In the genomic region with DNA sequence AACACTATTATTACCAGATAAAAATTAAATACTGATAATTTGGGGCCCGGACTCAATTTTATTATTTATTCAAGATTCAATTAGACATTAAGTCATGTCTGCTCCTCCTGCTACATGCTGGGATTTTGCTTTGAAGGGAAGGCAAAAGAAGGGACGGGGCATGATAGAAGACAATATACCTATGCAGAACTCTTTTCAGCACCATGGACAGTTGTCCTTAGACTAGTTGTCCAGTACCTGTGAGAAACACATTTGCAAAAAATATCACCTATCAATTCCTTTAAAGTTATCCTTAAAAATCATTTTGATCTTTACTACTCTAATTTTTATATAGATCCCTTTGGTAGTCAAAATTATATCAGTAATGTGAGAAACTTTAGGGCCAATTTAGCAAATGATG, we compare ENCODE assay signal across 15 cellular contexts.
DNase-seq lines count a peak whose midpoint lies in the region; ATAC-seq, FAIRE-seq and TF ChIP-seq lines count a peak whose summit lies in the region.
"Had no signal": no experiment of that assay in that cellular context is flagged by ENCODE, and none has a peak within 500 bp of the region (broad histone marks: within the 10 kb centered on the region; RNA-seq: fewer than 3 reads in every experiment).

No MANE protein-coding gene starts in this region.

- no peak overlapping the region for H3K27ac Mint-ChIP-seq in activated CD8-positive, alpha-beta T cell treated with anti-CD3 and anti-CD28 coated beads, Interleukin-2, amount 10 ng/mL, durations not matched to agents 7 days and 5 days
- H3K27ac Mint-ChIP-seq: activated T-helper 17 cell treated with anti-CD3 and anti-CD28 coated beads, Interleukin-2, amount 50 U/mL, for 72 hours had no signal

- TF ChIP-seq EP300 in A549 (IDR thresholded peaks at IDR 0.05): no peak

- no peaks in the 10 kb centered on the region for H3K4me1 Mint-ChIP-seq in activated CD8-positive, alpha-beta T cell treated with anti-CD3 and anti-CD28 coated beads, Interleukin-2, amount 10 ng/mL, durations not matched to agents 7 days and 5 days (ENCODE audit: low read depth)
- H3K4me1 Mint-ChIP-seq: activated T-helper 17 cell treated with anti-CD3 and anti-CD28 coated beads, Interleukin-2, amount 50 U/mL, for 72 hours; neural crest cell had no signal

- WGBS in A549 (ENCODE audit: missing lambda C conversion rate): 38% methylated on average over 2 of the region's 2 CpGs

- H3K9me3 ChIP-seq in A549 (no peaks in the 10 kb centered on the region), SJCRH30 (replicated peaks) (no peaks in the 10 kb centered on the region)
- H3K9me3 ChIP-seq: upper lobe of left lung had no signal

- no peak overlapping the region for H3K4me2 ChIP-seq in A549

- POLR2A ChIA-PET in A549 (lab: Yijun Ruan, JAX): no interaction called here
- POLR2A ChIA-PET in activated CD8-positive, alpha-beta T cell treated with anti-CD3 and anti-CD28 coated beads, Interleukin-2, amount 10 ng/mL, durations not matched to agents 7 days and 5 days (lab: Charles Lee): no interaction called here

- CTCF ChIA-PET in A549 (lab: Yijun Ruan, JAX): no interaction called here
- CTCF ChIA-PET in activated CD8-positive, alpha-beta T cell treated with anti-CD3 and anti-CD28 coated beads, Interleukin-2, amount 10 ng/mL, durations not matched to agents 7 days and 5 days (lab: Charles Lee): no interaction called here

- no peaks in the 10 kb centered on the region for H3K27me3 ChIP-seq in SJCRH30
- H3K27me3 ChIP-seq: upper lobe of left lung had no signal

- H3K4me1 ChIP-seq in A549 (no peaks in the 10 kb centered on the region), SJCRH30 (no peaks in the 10 kb centered on the region)
- H3K4me1 ChIP-seq: upper lobe of left lung had no signal

- H3K4me3 ChIP-seq in A549: no peak overlapping the region
- no peak overlapping the region for H3K4me3 ChIP-seq in SJCRH30
- no peak overlapping the region for H3K4me3 ChIP-seq in fibroblast of villous mesenchyme (ENCODE audit: low read depth, low read length)
- H3K4me3 ChIP-seq: upper lobe of left lung had no signal

- H3K27ac ChIP-seq in A549: no peak overlapping the region
- H3K27ac ChIP-seq in SJCRH30: no peak overlapping the region
- H3K27ac ChIP-seq: upper lobe of left lung had no signal

- H3K9me3 Mint-ChIP-seq in activated CD8-positive, alpha-beta T cell treated with anti-CD3 and anti-CD28 coated beads, Interleukin-2, amount 10 ng/mL, durations not matched to agents 7 days and 5 days (ENCODE audit: insufficient read depth): no peaks in the 10 kb centered on the region
- H3K9me3 Mint-ChIP-seq: activated T-helper 17 cell treated with anti-CD3 and anti-CD28 coated beads, Interleukin-2, amount 50 U/mL, for 72 hours; neural crest cell had no signal

- no peaks in the 10 kb centered on the region for H3K27me3 Mint-ChIP-seq in activated CD8-positive, alpha-beta T cell treated with anti-CD3 and anti-CD28 coated beads, Interleukin-2, amount 10 ng/mL, durations not matched to agents 7 days and 5 days (ENCODE audit: low read depth)
- H3K27me3 Mint-ChIP-seq: activated T-helper 17 cell treated with anti-CD3 and anti-CD28 coated beads, Interleukin-2, amount 50 U/mL, for 72 hours had no signal

- FAIRE-seq in A549 (lab: Jason Lieb, UNC): no peak

- DNase-seq in A549 (ENCODE audit: low read depth in 1 of 2, low spot score in 1 of 2) (peak in 1 of 2 experiments; percentile 27), HuH-7 (ENCODE audit: low spot score) (peak; percentile 6), SJCRH30 (peak; percentile 12 to 71), fibroblast of villous mesenchyme (ENCODE audit: low read depth) (peak; percentile 15), DMS153 (lab: John Stamatoyannopoulos, UW) (no peak), germinal center (ENCODE audit: low spot score) (no peak)
- DNase-seq in activated CD8-positive, alpha-beta T cell treated with anti-CD3 and anti-CD28 coated beads, Interleukin-2, amount 10 ng/mL, durations not matched to agents 7 days and 5 days: no peak
- DNase-seq: NCI-H2171; Right ventricle myocardium superior; stimulated activated CD4-positive, alpha-beta T cell treated with anti-CD3 and anti-CD28 coated beads, Interleukin-12 subunit alpha, Interleukin-12 subunit beta, amount 100 ng/mL, for 4 hours; upper lobe of left lung had no signal

- TF ChIP-seq CTCF in A549 (IDR thresholded peaks at IDR 0.05) (no peak), fibroblast of villous mesenchyme (IDR thresholded peaks at IDR 0.05; ENCODE audit: insufficient read depth, low read depth, low read length) (no peak)

- H3K36me3 Mint-ChIP-seq in activated CD8-positive, alpha-beta T cell treated with anti-CD3 and anti-CD28 coated beads, Interleukin-2, amount 10 ng/mL, durations not matched to agents 7 days and 5 days (ENCODE audit: low read depth): no peaks in the 10 kb centered on the region

- H3K36me3 ChIP-seq in SJCRH30: no peaks in the 10 kb centered on the region
- H3K36me3 ChIP-seq: upper lobe of left lung had no signal

- no peak for TF ChIP-seq RAD21 in A549 (conservative IDR thresholded peaks at IDR 0.05 in 1 of 2, IDR thresholded peaks at IDR 0.05 in 1 of 2)

- no peak for ATAC-seq in A549
- no peak for ATAC-seq in GM18907 (IDR thresholded peaks at IDR 0.05; ENCODE audit: unreplicated experiment)
- ATAC-seq in activated CD8-positive, alpha-beta T cell treated with anti-CD3 and anti-CD28 coated beads, Interleukin-2, amount 10 ng/mL, durations not matched to agents 7 days and 5 days: no peak
- ATAC-seq: activated CD4-positive, CD25-positive, alpha-beta regulatory T cell treated with anti-CD3 and anti-CD28 coated beads, Interleukin-2, amount 50 U/mL, for 24 hours; activated T-helper 17 cell treated with anti-CD3 and anti-CD28 coated beads, Interleukin-2, amount 50 U/mL, for 72 hours had no signal

- TF ChIP-seq POLR2A in A549 (IDR thresholded peaks at IDR 0.05; ENCODE audit: low read length): no peak

- no peak overlapping the region for H3K4me3 Mint-ChIP-seq in activated CD8-positive, alpha-beta T cell treated with anti-CD3 and anti-CD28 coated beads, Interleukin-2, amount 10 ng/mL, durations not matched to agents 7 days and 5 days
- H3K4me3 Mint-ChIP-seq: activated T-helper 17 cell treated with anti-CD3 and anti-CD28 coated beads, Interleukin-2, amount 50 U/mL, for 72 hours; neural crest cell had no signal

TF ChIP-seq in A549, 52 proteins besides CTCF, POLR2A, EP300 and RAD21:
- TF ChIP-seq RFX5 (IDR thresholded peaks at IDR 0.05): no peak
- peak; percentile 72; the same call in 1 of the 2 replicates for TF ChIP-seq EHMT2 (IDR thresholded peaks at IDR 0.05; ENCODE audit: low read depth)
- no peak for TF ChIP-seq CEBPB (IDR thresholded peaks at IDR 0.05)
- no peak for TF ChIP-seq ZC3H11A (IDR thresholded peaks at IDR 0.05)
- TF ChIP-seq, protein P1, sequence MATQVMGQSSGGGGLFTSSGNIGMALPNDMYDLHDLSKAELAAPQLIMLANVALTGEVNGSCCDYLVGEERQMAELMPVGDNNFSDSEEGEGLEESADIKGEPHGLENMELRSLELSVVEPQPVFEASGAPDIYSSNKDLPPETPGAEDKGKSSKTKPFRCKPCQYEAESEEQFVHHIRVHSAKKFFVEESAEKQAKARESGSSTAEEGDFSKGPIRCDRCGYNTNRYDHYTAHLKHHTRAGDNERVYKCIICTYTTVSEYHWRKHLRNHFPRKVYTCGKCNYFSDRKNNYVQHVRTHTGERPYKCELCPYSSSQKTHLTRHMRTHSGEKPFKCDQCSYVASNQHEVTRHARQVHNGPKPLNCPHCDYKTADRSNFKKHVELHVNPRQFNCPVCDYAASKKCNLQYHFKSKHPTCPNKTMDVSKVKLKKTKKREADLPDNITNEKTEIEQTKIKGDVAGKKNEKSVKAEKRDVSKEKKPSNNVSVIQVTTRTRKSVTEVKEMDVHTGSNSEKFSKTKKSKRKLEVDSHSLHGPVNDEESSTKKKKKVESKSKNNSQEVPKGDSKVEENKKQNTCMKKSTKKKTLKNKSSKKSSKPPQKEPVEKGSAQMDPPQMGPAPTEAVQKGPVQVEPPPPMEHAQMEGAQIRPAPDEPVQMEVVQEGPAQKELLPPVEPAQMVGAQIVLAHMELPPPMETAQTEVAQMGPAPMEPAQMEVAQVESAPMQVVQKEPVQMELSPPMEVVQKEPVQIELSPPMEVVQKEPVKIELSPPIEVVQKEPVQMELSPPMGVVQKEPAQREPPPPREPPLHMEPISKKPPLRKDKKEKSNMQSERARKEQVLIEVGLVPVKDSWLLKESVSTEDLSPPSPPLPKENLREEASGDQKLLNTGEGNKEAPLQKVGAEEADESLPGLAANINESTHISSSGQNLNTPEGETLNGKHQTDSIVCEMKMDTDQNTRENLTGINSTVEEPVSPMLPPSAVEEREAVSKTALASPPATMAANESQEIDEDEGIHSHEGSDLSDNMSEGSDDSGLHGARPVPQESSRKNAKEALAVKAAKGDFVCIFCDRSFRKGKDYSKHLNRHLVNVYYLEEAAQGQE (IDR thresholded peaks at IDR 0.05): peak; percentile 95

Comparison
In these comparisons a context has a peak if more than half of its experiments do, and no peak if none do; other contexts are left out.
1. DNase-seq: peak in HuH-7 (single experiment), SJCRH30 (2 of 2) and fibroblast of villous mesenchyme (single experiment); none in DMS153 (single experiment), activated CD8-positive, alpha-beta T cell treated with anti-CD3 and anti-CD28 coated beads, Interleukin-2, amount 10 ng/mL, durations not matched to agents 7 days and 5 days (single experiment) and germinal center (single experiment).